Comparison of ENCODE assay signal across 23 cellular contexts in genomic region chr11:86149813-86150212, GRCh38.
"Had no signal": no experiment of that assay in that cellular context is flagged by ENCODE, and none has a peak within 500 bp of the region (broad histone marks: within the 10 kb centered on the region; RNA-seq: fewer than 3 reads in every experiment).

No MANE protein-coding gene starts in this region.

- DNase-seq: activated CD4-positive, alpha-beta memory T cell treated with anti-CD3 and anti-CD28 coated beads, Interleukin-2, amount 10 ng/mL, durations not matched to agents 7 days and 5 days; activated CD4-positive, alpha-beta T cell treated with anti-CD3 and anti-CD28 coated beads for 48 hours; activated CD4-positive, CD25-positive, alpha-beta regulatory T cell; activated CD8-positive, alpha-beta memory T cell treated with anti-CD3 and anti-CD28 coated beads, Interleukin-2, amount 10 ng/mL, durations not matched to agents 7 days and 5 days; activated naive CD4-positive, alpha-beta T cell treated with Interleukin-2 at 50 U/mL for 16 hours; activated naive CD8-positive, alpha-beta T cell treated with anti-CD3 and anti-CD28 coated beads, Interleukin-2, amount 10 ng/mL, durations not matched to agents 7 days and 5 days; anterior cingulate cortex; brain microvascular endothelial cell; dermis blood vessel endothelial cell; effector memory CD8-positive, alpha-beta T cell; esophagus squamous epithelium; foreskin melanocyte; heart left ventricle; kidney; left lung; occipital lobe; right cardiac atrium; stimulated activated CD4-positive, alpha-beta T cell treated with anti-CD3 and anti-CD28 coated beads, Interleukin-4, amount 100 ng/mL, for 24 hours; stomach; T1000 had no signal

- ATAC-seq: activated CD8-positive, alpha-beta memory T cell treated with anti-CD3 and anti-CD28 coated beads, Interleukin-2, amount 10 ng/mL, durations not matched to agents 7 days and 5 days; activated T-helper 17 cell treated with anti-CD3 and anti-CD28 coated beads, Interleukin-2, amount 50 U/mL, for 72 hours; effector memory CD8-positive, alpha-beta T cell; heart left ventricle; left lung; right cardiac atrium; stimulated activated effector memory CD8-positive, alpha-beta T cell treated with anti-CD3 and anti-CD28 coated beads, Interleukin-12 subunit alpha, Interleukin-12 subunit beta, amount 100 ng/mL, for 72 hours had no signal

- H3K4me3 Mint-ChIP-seq: activated CD4-positive, alpha-beta memory T cell treated with anti-CD3 and anti-CD28 coated beads, Interleukin-2, amount 10 ng/mL, durations not matched to agents 7 days and 5 days; activated CD8-positive, alpha-beta memory T cell treated with anti-CD3 and anti-CD28 coated beads, Interleukin-2, amount 10 ng/mL, durations not matched to agents 7 days and 5 days; activated naive CD8-positive, alpha-beta T cell treated with anti-CD3 and anti-CD28 coated beads, Interleukin-2, amount 10 ng/mL, durations not matched to agents 7 days and 5 days; activated T-helper 17 cell treated with anti-CD3 and anti-CD28 coated beads, Interleukin-2, amount 50 U/mL, for 72 hours; effector memory CD8-positive, alpha-beta T cell; stimulated activated effector memory CD8-positive, alpha-beta T cell treated with anti-CD3 and anti-CD28 coated beads, Interleukin-12 subunit alpha, Interleukin-12 subunit beta, amount 100 ng/mL, for 72 hours had no signal

- H3K27me3 Mint-ChIP-seq: activated CD4-positive, alpha-beta memory T cell treated with anti-CD3 and anti-CD28 coated beads, Interleukin-2, amount 10 ng/mL, durations not matched to agents 7 days and 5 days; activated CD8-positive, alpha-beta memory T cell treated with anti-CD3 and anti-CD28 coated beads, Interleukin-2, amount 10 ng/mL, durations not matched to agents 7 days and 5 days; activated T-helper 17 cell treated with anti-CD3 and anti-CD28 coated beads, Interleukin-2, amount 50 U/mL, for 72 hours; effector memory CD8-positive, alpha-beta T cell; progenitor cell of endocrine pancreas had no signal

- H3K4me3 ChIP-seq: esophagus squamous epithelium, heart left ventricle, left lung, stomach had no signal

- H3K36me3 Mint-ChIP-seq: stimulated activated effector memory CD8-positive, alpha-beta T cell treated with anti-CD3 and anti-CD28 coated beads, Interleukin-12 subunit alpha, Interleukin-12 subunit beta, amount 100 ng/mL, for 72 hours had no signal

- H3K27me3 ChIP-seq: brain microvascular endothelial cell, esophagus squamous epithelium, heart left ventricle, left lung, stomach had no signal

- H3K36me3 ChIP-seq: brain microvascular endothelial cell, esophagus squamous epithelium, heart left ventricle, left lung, stomach had no signal

- H3K9me3 Mint-ChIP-seq: activated CD4-positive, alpha-beta memory T cell treated with anti-CD3 and anti-CD28 coated beads, Interleukin-2, amount 10 ng/mL, durations not matched to agents 7 days and 5 days; activated naive CD8-positive, alpha-beta T cell treated with anti-CD3 and anti-CD28 coated beads, Interleukin-2, amount 10 ng/mL, durations not matched to agents 7 days and 5 days; activated T-helper 17 cell treated with anti-CD3 and anti-CD28 coated beads, Interleukin-2, amount 50 U/mL, for 72 hours; effector memory CD8-positive, alpha-beta T cell; stimulated activated effector memory CD8-positive, alpha-beta T cell treated with anti-CD3 and anti-CD28 coated beads, Interleukin-12 subunit alpha, Interleukin-12 subunit beta, amount 100 ng/mL, for 72 hours had no signal

- H3K9me3 ChIP-seq: esophagus squamous epithelium, heart left ventricle, left lung, stomach had no signal

- H3K27ac ChIP-seq: brain microvascular endothelial cell, left lung had no signal

- H3K27ac Mint-ChIP-seq: activated CD4-positive, alpha-beta memory T cell treated with anti-CD3 and anti-CD28 coated beads, Interleukin-2, amount 10 ng/mL, durations not matched to agents 7 days and 5 days; activated CD8-positive, alpha-beta memory T cell treated with anti-CD3 and anti-CD28 coated beads, Interleukin-2, amount 10 ng/mL, durations not matched to agents 7 days and 5 days; activated naive CD8-positive, alpha-beta T cell treated with anti-CD3 and anti-CD28 coated beads, Interleukin-2, amount 10 ng/mL, durations not matched to agents 7 days and 5 days; activated T-helper 17 cell treated with anti-CD3 and anti-CD28 coated beads, Interleukin-2, amount 50 U/mL, for 72 hours; progenitor cell of endocrine pancreas; stimulated activated effector memory CD8-positive, alpha-beta T cell treated with anti-CD3 and anti-CD28 coated beads, Interleukin-12 subunit alpha, Interleukin-12 subunit beta, amount 100 ng/mL, for 72 hours had no signal
